22 cellular contexts compared by ENCODE assay signal in the genomic region with DNA sequence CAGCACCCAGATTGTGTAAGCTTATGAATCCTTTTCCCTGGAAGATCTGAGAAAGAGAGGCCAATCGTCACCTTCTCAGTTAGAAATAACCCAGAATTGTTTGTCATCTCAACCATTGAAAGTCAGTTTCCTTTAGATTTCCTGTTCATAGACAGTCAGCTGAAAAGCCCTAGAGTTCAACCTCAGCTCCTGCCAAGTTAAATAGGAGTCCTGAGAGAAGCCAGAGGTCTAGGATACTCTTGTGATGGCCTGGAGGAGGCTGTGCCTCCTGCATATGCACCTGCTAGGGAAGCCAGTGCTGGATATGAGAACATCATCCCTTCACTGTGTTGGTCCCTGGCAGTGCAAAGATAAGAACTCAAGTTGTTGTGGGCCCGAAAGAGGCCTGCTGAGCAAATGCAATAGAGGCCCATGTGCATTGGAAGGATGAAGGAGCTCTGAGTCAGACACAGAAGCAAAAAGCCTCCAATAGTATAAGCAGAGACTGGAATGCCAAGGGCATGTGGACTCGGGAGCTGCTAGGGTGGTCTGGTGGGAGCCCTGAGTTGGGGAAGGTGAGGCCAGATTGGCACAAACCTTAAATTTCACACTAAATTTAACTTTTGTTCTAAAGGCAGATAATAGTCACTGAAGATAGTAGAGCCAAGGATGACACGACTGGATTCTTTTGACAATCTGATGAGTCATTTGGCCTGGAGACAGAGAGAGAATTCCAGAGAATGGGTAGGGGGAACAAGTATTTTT.
DNase-seq lines count a peak whose midpoint lies in the region; ATAC-seq, FAIRE-seq and TF ChIP-seq lines count a peak whose summit lies in the region.
"Had no signal": no experiment of that assay in that cellular context is flagged by ENCODE, and none has a peak within 500 bp of the region (broad histone marks: within the 10 kb centered on the region; RNA-seq: fewer than 3 reads in every experiment).

No MANE protein-coding gene starts in this region.

- ATAC-seq in RWPE2 (ENCODE audit: low read depth), result peak; percentile 44; the same call in 2 of the 3 replicates
- ATAC-seq in GM21528 (IDR thresholded peaks at IDR 0.05; ENCODE audit: low FRiP score, unreplicated experiment), result no peak

- H3K4me3 ChIP-seq in RWPE2 (ENCODE audit: severe bottlenecking), result no peak overlapping the region
- H3K4me3 ChIP-seq: adrenal gland, heart right ventricle, psoas muscle, spleen had no signal

- TF ChIP-seq CTCF in RWPE2 (IDR thresholded peaks at IDR 0.05; ENCODE audit: poor library complexity, severe bottlenecking), result no peak

- H3K36me3 ChIP-seq in RWPE2 (ENCODE audit: low read depth), result no peaks in the 10 kb centered on the region
- H3K36me3 ChIP-seq: adrenal gland, heart right ventricle, spleen had no signal

- H3K27ac ChIP-seq in RWPE2 (ENCODE audit: poor library complexity, severe bottlenecking), result no peak overlapping the region
- H3K27ac ChIP-seq: 22Rv1, heart right ventricle, KMS-11, psoas muscle, spleen had no signal

- peaks cover 5% of the 10 kb centered on the region for H3K4me1 ChIP-seq in RWPE2 (ENCODE audit: insufficient read depth, poor library complexity, severe bottlenecking)
- H3K4me1 ChIP-seq: heart right ventricle, psoas muscle had no signal

- no peaks in the 10 kb centered on the region for H3K27me3 ChIP-seq in RWPE2 (ENCODE audit: insufficient read depth, poor library complexity, severe bottlenecking)
- H3K27me3 ChIP-seq: adrenal gland, spleen had no signal

- FAIRE-seq in urothelium cell line (lab: Jason Lieb, UNC), result no peak
- FAIRE-seq: GM19239 had no signal

- H3K9me3 ChIP-seq in RWPE2 (ENCODE audit: severe bottlenecking), result no peaks in the 10 kb centered on the region
- H3K9me3 ChIP-seq: adrenal gland, heart right ventricle, psoas muscle, spleen had no signal

- DNase-seq in NCI-H446 treated with DMSO at 0.1 percent for 48 hours (lab: John Stamatoyannopoulos, UW) (peak; percentile 0), NCI-H446 (lab: John Stamatoyannopoulos, UW) (no peak), RWPE2 (ENCODE audit: low spot score) (no peak), fibroblast of peridontal ligament (ENCODE audit: extremely low read depth) (peak; percentile 4), urothelium cell line (ENCODE audit: low spot score) (peak; percentile 19), DMS153 (lab: John Stamatoyannopoulos, UW) (no peak)
- DNase-seq in stimulated activated CD4-positive, alpha-beta T cell treated with anti-CD3 and anti-CD28 coated beads, Interleukin-4, amount 100 ng/mL, for 4 hours, result no peak
- DNase-seq: activated CD4-positive, CD25-positive, alpha-beta regulatory T cell; adrenal gland; cerebellar nuclear complex; DMS 273 treated with DMSO at 0.1 percent for 48 hours; effector memory CD4-positive, alpha-beta T cell; heart right ventricle; NCI-H1092; NCI-H2081 treated with DMSO at 0.1 percent for 48 hours; NCI-H526 treated with DMSO at 0.1 percent for 48 hours; psoas muscle; spleen had no signal

Comparison
In these comparisons a context has a peak if more than half of its experiments do, and no peak if none do; other contexts are left out.
1. DNase-seq: peak in NCI-H446 treated with DMSO at 0.1 percent for 48 hours (single experiment), fibroblast of peridontal ligament (single experiment) and urothelium cell line (single experiment); none in NCI-H446 (0 of 2), RWPE2 (single experiment), DMS153 (single experiment) and stimulated activated CD4-positive, alpha-beta T cell treated with anti-CD3 and anti-CD28 coated beads, Interleukin-4, amount 100 ng/mL, for 4 hours (0 of 2).